ENCODE assay signal across 17 cellular contexts in the genomic region with DNA sequence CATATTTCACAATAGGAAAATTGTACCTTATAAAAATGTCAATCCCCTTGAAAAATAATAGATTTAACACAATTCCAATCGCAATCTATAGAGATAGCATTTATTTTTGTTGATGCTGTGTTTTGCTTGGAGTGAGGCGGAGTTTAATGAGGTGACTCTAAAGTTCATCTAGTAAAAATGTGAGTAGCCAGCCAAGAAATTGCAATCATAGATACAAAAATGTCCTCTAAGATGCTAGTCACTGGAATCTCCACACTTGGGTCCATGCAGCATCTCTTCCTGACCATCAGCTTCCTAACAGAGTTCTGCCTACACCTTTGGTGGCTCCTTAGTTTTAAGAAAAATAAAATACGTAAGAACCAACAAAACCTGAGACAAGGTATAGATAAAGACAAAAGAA.
"Had no signal": no experiment of that assay in that cellular context is flagged by ENCODE, and none has a peak within 500 bp of the region (broad histone marks: within the 10 kb centered on the region; RNA-seq: fewer than 3 reads in every experiment).

No MANE protein-coding gene starts in this region.

- H3K27ac Mint-ChIP-seq: activated naive CD8-positive, alpha-beta T cell treated with anti-CD3 and anti-CD28 coated beads, Interleukin-2, amount 10 ng/mL, durations not matched to agents 7 days and 5 days; T-helper 2 cell treated with Interferon-gamma antibody and Interleukin-4, amounts not matched to agents 5 μg/mL and 100 μg/mL, for 36 hours had no signal

- H3K9me3 Mint-ChIP-seq: activated naive CD8-positive, alpha-beta T cell treated with anti-CD3 and anti-CD28 coated beads, Interleukin-2, amount 10 ng/mL, durations not matched to agents 7 days and 5 days; T-helper 2 cell treated with Interferon-gamma antibody and Interleukin-4, amounts not matched to agents 5 μg/mL and 100 μg/mL, for 36 hours had no signal

- H3K27me3 Mint-ChIP-seq: activated naive CD8-positive, alpha-beta T cell treated with anti-CD3 and anti-CD28 coated beads, Interleukin-2, amount 10 ng/mL, durations not matched to agents 7 days and 5 days had no signal

- H3K27me3 ChIP-seq: breast epithelium, esophagus muscularis mucosa, sigmoid colon, suprapubic skin, upper lobe of left lung had no signal

- H3K9me3 ChIP-seq: breast epithelium, esophagus muscularis mucosa, sigmoid colon, suprapubic skin, upper lobe of left lung had no signal

- H3K4me3 Mint-ChIP-seq: activated naive CD8-positive, alpha-beta T cell treated with anti-CD3 and anti-CD28 coated beads, Interleukin-2, amount 10 ng/mL, durations not matched to agents 7 days and 5 days; T-helper 2 cell treated with Interferon-gamma antibody and Interleukin-4, amounts not matched to agents 5 μg/mL and 100 μg/mL, for 36 hours had no signal

- H3K36me3 ChIP-seq: breast epithelium, esophagus muscularis mucosa, sigmoid colon, suprapubic skin, upper lobe of left lung had no signal

- DNase-seq: activated CD4-positive, alpha-beta T cell treated with anti-CD3 and anti-CD28 coated beads, Interleukin-2, amount 50 U/mL, for 4 hours; activated CD4-positive, CD25-positive, alpha-beta regulatory T cell treated with anti-CD3 and anti-CD28 coated beads, Interleukin-2, amount 50 U/mL, for 72 hours; activated gamma-delta T cell; activated naive CD8-positive, alpha-beta T cell treated with anti-CD3 and anti-CD28 coated beads, Interleukin-2, amount 10 ng/mL, durations not matched to agents 7 days and 5 days; activated T-cell treated with anti-CD3 and anti-CD28 coated beads, Interleukin-2, amount 50 U/mL, for 48 hours; aorta; kidney glomerular epithelial cell; midbrain; sigmoid colon; stimulated activated CD4-positive, alpha-beta T cell treated with anti-CD3 and anti-CD28 coated beads, Interleukin-2, amount 100 ng/mL, for 48 hours; stimulated activated naive CD4-positive, alpha-beta T cell treated with Interleukin-2 at 50 U/mL for 16 hours; SW 1271; upper lobe of left lung had no signal

- H3K4me3 ChIP-seq: breast epithelium, esophagus muscularis mucosa, sigmoid colon, suprapubic skin, upper lobe of left lung had no signal

- H3K36me3 Mint-ChIP-seq: activated naive CD8-positive, alpha-beta T cell treated with anti-CD3 and anti-CD28 coated beads, Interleukin-2, amount 10 ng/mL, durations not matched to agents 7 days and 5 days had no signal
